Comparison of ENCODE assay signal across 13 cellular contexts in genomic region chr2:239113164-239113563, GRCh38.
DNase-seq lines count a peak whose midpoint lies in the region; ATAC-seq, FAIRE-seq and TF ChIP-seq lines count a peak whose summit lies in the region.
"Had no signal": no experiment of that assay in that cellular context is flagged by ENCODE, and none has a peak within 500 bp of the region (broad histone marks: within the 10 kb centered on the region; RNA-seq: fewer than 3 reads in every experiment).

No MANE protein-coding gene starts in this region.

- no peaks in the 10 kb centered on the region for H3K9me3 Mint-ChIP-seq in astrocyte (ENCODE audit: unreplicated experiment)
- no peaks in the 10 kb centered on the region for H3K9me3 Mint-ChIP-seq in activated naive CD8-positive, alpha-beta T cell treated with anti-CD3 and anti-CD28 coated beads, Interleukin-2, amount 50 U/mL, for 24 hours

- intact Hi-C loops in left ventricle myocardium superior (cut with micrococcal nuclease) (no loop called here), prostate gland (cut with DNase I) (no loop called here)

- ATAC-seq in left ventricle myocardium superior: peak; percentile 8
- no peak for ATAC-seq in activated naive CD8-positive, alpha-beta T cell treated with anti-CD3 and anti-CD28 coated beads, Interleukin-2, amount 50 U/mL, for 24 hours

- no peak overlapping the region for H3K27ac Mint-ChIP-seq in astrocyte (ENCODE audit: unreplicated experiment)
- no peak overlapping the region for H3K27ac Mint-ChIP-seq in activated naive CD8-positive, alpha-beta T cell treated with anti-CD3 and anti-CD28 coated beads, Interleukin-2, amount 50 U/mL, for 24 hours

- no peak for FAIRE-seq in astrocyte (lab: Jason Lieb, UNC)
- FAIRE-seq: endothelial cell of umbilical vein had no signal

- H3K79me2 ChIP-seq in astrocyte (ENCODE audit: insufficient read depth, low read length): no peaks in the 10 kb centered on the region

- WGBS in prostate gland: 16% methylated on average over 12 of the region's 12 CpGs

- H3K9ac ChIP-seq in BLaER1 treated with 17β-estradiol and CSF1 and Interleukin-3, amounts not matched to agents 10 nM and 100 nM: peak overlapping the region in 9 of 11 experiments; percentile 4 to 70 (median 54); a peak in 18 of 22 replicates
- H3K9ac ChIP-seq in astrocyte (ENCODE audit: low read length): no peak overlapping the region

- H3K36me3 ChIP-seq in BLaER1 treated with 17β-estradiol and CSF1 and Interleukin-3, amounts not matched to agents 10 nM and 100 nM: peaks cover 13 to 52% (median 38%) of the 10 kb centered on the region in 11 experiments
- no peaks in the 10 kb centered on the region for H3K36me3 ChIP-seq in astrocyte (ENCODE audit: insufficient read depth, low read length)
- H3K36me3 ChIP-seq in prostate gland: no peaks in the 10 kb centered on the region

- H3K4me3 Mint-ChIP-seq in astrocyte (ENCODE audit: unreplicated experiment): no peak overlapping the region
- H3K4me3 Mint-ChIP-seq in activated naive CD8-positive, alpha-beta T cell treated with anti-CD3 and anti-CD28 coated beads, Interleukin-2, amount 50 U/mL, for 24 hours: no peak overlapping the region

- POLR2A ChIA-PET in HEK293T (lab: Yijun Ruan, JAX): no interaction called here

- H3K4me3 ChIP-seq in BLaER1 treated with 17β-estradiol and CSF1 and Interleukin-3, amounts not matched to agents 10 nM and 100 nM: peak overlapping the region in 4 of 10 experiments; percentile 29 to 69 (median 38); a peak in 3 of 20 replicates
- H3K4me3 ChIP-seq in astrocyte (ENCODE audit: insufficient read depth, low read depth, low read length): no peak overlapping the region
- H3K4me3 ChIP-seq in prostate gland: no peak overlapping the region
- H3K4me3 ChIP-seq: adrenal gland, thyroid gland had no signal

- peak overlapping the region; percentile 85 to 100 (median 98) for H3K4me2 ChIP-seq in BLaER1 treated with 17β-estradiol and CSF1 and Interleukin-3, amounts not matched to agents 10 nM and 100 nM
- H3K4me2 ChIP-seq in astrocyte (ENCODE audit: low read length): no peak overlapping the region

- CTCF ChIA-PET in HEK293T (lab: Yijun Ruan, JAX): interaction anchor here (0.6 kb wide), 1 partner anchor 182 kb away, joined by 3 read pairs; no protein-coding TSS in a partner anchor

- no peak for TF ChIP-seq POLR2A in prostate gland (IDR thresholded peaks at IDR 0.05)

- H2AFZ ChIP-seq in astrocyte (ENCODE audit: low read depth, low read length): no peak overlapping the region

- TF ChIP-seq CTCF in astrocyte (IDR thresholded peaks at IDR 0.05; ENCODE audit: insufficient read depth, low read depth, low read length) (no peak), prostate gland (IDR thresholded peaks at IDR 0.05) (no peak)

- H3K27ac ChIP-seq in BLaER1 treated with 17β-estradiol and CSF1 and Interleukin-3, amounts not matched to agents 10 nM and 100 nM: peak overlapping the region in 9 of 11 experiments; percentile 42 to 99 (median 69); a peak in 18 of 22 replicates
- no peak overlapping the region for H3K27ac ChIP-seq in astrocyte (ENCODE audit: low read depth, low read length)
- peak overlapping the region; percentile 11 to 15 for H3K27ac ChIP-seq in prostate gland
- H3K27ac ChIP-seq: thyroid gland had no signal

- peak; percentile 33 for DNase-seq in astrocyte (ENCODE audit: low read depth)
- no peak for DNase-seq in left ventricle myocardium superior
- DNase-seq in prostate gland (ENCODE audit: low spot score): no peak
- DNase-seq in activated naive CD8-positive, alpha-beta T cell treated with anti-CD3 and anti-CD28 coated beads, Interleukin-2, amount 50 U/mL, for 24 hours: no peak
- no peak for DNase-seq in NK-92 treated with Interleukin-12 subunit alpha and Interleukin-12 subunit beta, amount 100 ng/mL, for 24 hours (lab: John Stamatoyannopoulos, UW)
- no peak for DNase-seq in HEK293T (ENCODE audit: extremely low spot score)
- DNase-seq in stimulated activated naive CD4-positive, alpha-beta T cell treated with Interleukin-2 at 50 U/mL for 16 hours (lab: John Stamatoyannopoulos, UW): no peak
- DNase-seq: adrenal gland, BE2C, NCI-H1092, thyroid gland had no signal

- H3K27me3 Mint-ChIP-seq in astrocyte (ENCODE audit: low read depth, unreplicated experiment): no peaks in the 10 kb centered on the region
- no peaks in the 10 kb centered on the region for H3K27me3 Mint-ChIP-seq in activated naive CD8-positive, alpha-beta T cell treated with anti-CD3 and anti-CD28 coated beads, Interleukin-2, amount 50 U/mL, for 24 hours

- H3K36me3 Mint-ChIP-seq in astrocyte (ENCODE audit: low read depth, unreplicated experiment): no peaks in the 10 kb centered on the region
- peaks cover 3% of the 10 kb centered on the region for H3K36me3 Mint-ChIP-seq in activated naive CD8-positive, alpha-beta T cell treated with anti-CD3 and anti-CD28 coated beads, Interleukin-2, amount 50 U/mL, for 24 hours (ENCODE audit: low read depth)

- peaks cover 0 to 11% (median 0%) of the 10 kb centered on the region in 11 experiments; a peak in 3 of 22 replicates for H3K27me3 ChIP-seq in BLaER1 treated with 17β-estradiol and CSF1 and Interleukin-3, amounts not matched to agents 10 nM and 100 nM
- H3K27me3 ChIP-seq in astrocyte (ENCODE audit: insufficient read depth, low read length): no peaks in the 10 kb centered on the region
- no peaks in the 10 kb centered on the region for H3K27me3 ChIP-seq in prostate gland (replicated peaks; ENCODE audit: insufficient read depth)
- H3K27me3 ChIP-seq: adrenal gland, BE2C, thyroid gland had no signal

- H3K9me3 ChIP-seq in BLaER1 treated with 17β-estradiol and CSF1 and Interleukin-3, amounts not matched to agents 10 nM and 100 nM (replicated peaks in 1 of 11): no peaks in the 10 kb centered on the region
- H3K9me3 ChIP-seq in astrocyte (ENCODE audit: insufficient read depth, low read depth, low read length) (no peaks in the 10 kb centered on the region), prostate gland (no peaks in the 10 kb centered on the region)
- H3K9me3 ChIP-seq: adrenal gland, BE2C, thyroid gland had no signal

- peaks cover 59 to 100% (median 97%) of the 10 kb centered on the region in 10 experiments for H3K4me1 ChIP-seq in BLaER1 treated with 17β-estradiol and CSF1 and Interleukin-3, amounts not matched to agents 10 nM and 100 nM
- H3K4me1 ChIP-seq in astrocyte (ENCODE audit: insufficient read depth, low read length) (peaks cover 9% of the 10 kb centered on the region), prostate gland (replicated peaks) (peaks cover 14% of the 10 kb centered on the region)
- H3K4me1 ChIP-seq: thyroid gland had no signal

- peaks cover 0 to 87% (median 10%) of the 10 kb centered on the region in 11 experiments; a peak in 13 of 22 replicates for H4K20me1 ChIP-seq in BLaER1 treated with 17β-estradiol and CSF1 and Interleukin-3, amounts not matched to agents 10 nM and 100 nM
- H4K20me1 ChIP-seq in astrocyte (ENCODE audit: insufficient read depth, low read length): no peaks in the 10 kb centered on the region

- peaks cover 10% of the 10 kb centered on the region for H3K4me1 Mint-ChIP-seq in astrocyte (ENCODE audit: low read depth, unreplicated experiment)
- H3K4me1 Mint-ChIP-seq in activated naive CD8-positive, alpha-beta T cell treated with anti-CD3 and anti-CD28 coated beads, Interleukin-2, amount 50 U/mL, for 24 hours: peaks cover 2% of the 10 kb centered on the region

TF ChIP-seq in HEK293T, 16 proteins besides CTCF, POLR2A, EP300 and RAD21:
- no peak for TF ChIP-seq FOXM1 (IDR thresholded peaks at IDR 0.05; ENCODE audit: borderline replicate concordance)
- TF ChIP-seq NFRKB (IDR thresholded peaks at IDR 0.05): no peak
- no peak for TF ChIP-seq ZNF384 (IDR thresholded peaks at IDR 0.05)
- no peak for TF ChIP-seq BHLHE40 (IDR thresholded peaks at IDR 0.05; ENCODE audit: borderline replicate concordance)
- TF ChIP-seq SUZ12 (IDR thresholded peaks at IDR 0.05): no peak
- TF ChIP-seq CTBP1 (IDR thresholded peaks at IDR 0.05; ENCODE audit: borderline replicate concordance): no peak
- no peak for TF ChIP-seq ARNT (IDR thresholded peaks at IDR 0.05)
- TF ChIP-seq L3MBTL2 (conservative IDR thresholded peaks at IDR 0.05): no peak
- no peak for TF ChIP-seq HDGF (IDR thresholded peaks at IDR 0.05; ENCODE audit: borderline replicate concordance)
- no peak for TF ChIP-seq FOXK2 (IDR thresholded peaks at IDR 0.05)
- no peak for TF ChIP-seq LEF1 (IDR thresholded peaks at IDR 0.05; ENCODE audit: borderline replicate concordance)
- TF ChIP-seq, protein P1, sequence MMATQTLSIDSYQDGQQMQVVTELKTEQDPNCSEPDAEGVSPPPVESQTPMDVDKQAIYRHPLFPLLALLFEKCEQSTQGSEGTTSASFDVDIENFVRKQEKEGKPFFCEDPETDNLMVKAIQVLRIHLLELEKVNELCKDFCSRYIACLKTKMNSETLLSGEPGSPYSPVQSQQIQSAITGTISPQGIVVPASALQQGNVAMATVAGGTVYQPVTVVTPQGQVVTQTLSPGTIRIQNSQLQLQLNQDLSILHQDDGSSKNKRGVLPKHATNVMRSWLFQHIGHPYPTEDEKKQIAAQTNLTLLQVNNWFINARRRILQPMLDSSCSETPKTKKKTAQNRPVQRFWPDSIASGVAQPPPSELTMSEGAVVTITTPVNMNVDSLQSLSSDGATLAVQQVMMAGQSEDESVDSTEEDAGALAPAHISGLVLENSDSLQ (IDR thresholded peaks at IDR 0.05): no peak
- no peak for TF ChIP-seq TARDBP (IDR thresholded peaks at IDR 0.05)
- TF ChIP-seq SP1 (IDR thresholded peaks at IDR 0.05): no peak
- no peak for TF ChIP-seq FOXA1 (IDR thresholded peaks at IDR 0.05)
- TF ChIP-seq ELF4 (IDR thresholded peaks at IDR 0.05): no peak
